Comparison of ENCODE assay signal across 16 cellular contexts in genomic region chr9:85020791-85021190, GRCh38.
A peak's percentile ranks its signal among the peaks of the same experiment; 100 is the strongest.
DNase-seq lines count a peak whose midpoint lies in the region; ATAC-seq lines count a peak whose summit lies in the region.
"Had no signal": no experiment of that assay in that cellular context is flagged by ENCODE, and none has a peak within 500 bp of the region (broad histone marks: within the 10 kb centered on the region; RNA-seq: fewer than 3 reads in every experiment).

No MANE protein-coding gene starts in this region.

- H3K4me1 Mint-ChIP-seq in T-helper 2 cell treated with Interferon-gamma antibody and Interleukin-4, amounts not matched to agents 5 μg/mL and 100 μg/mL, for 36 hours (ENCODE audit: low read depth), result no peaks in the 10 kb centered on the region
- H3K4me1 Mint-ChIP-seq: CD14-positive monocyte had no signal

- no peaks in the 10 kb centered on the region for H3K36me3 Mint-ChIP-seq in T-helper 2 cell treated with Interferon-gamma antibody and Interleukin-4, amounts not matched to agents 5 μg/mL and 100 μg/mL, for 36 hours (ENCODE audit: low read depth)
- H3K36me3 Mint-ChIP-seq: CD14-positive monocyte; CD4-positive, alpha-beta memory T cell had no signal

- H3K4me3 Mint-ChIP-seq in T-helper 2 cell treated with Interferon-gamma antibody and Interleukin-4, amounts not matched to agents 5 μg/mL and 100 μg/mL, for 36 hours, result no peak overlapping the region
- H3K4me3 Mint-ChIP-seq: CD14-positive monocyte; CD4-positive, alpha-beta memory T cell had no signal

- ATAC-seq in GM21526 (IDR thresholded peaks at IDR 0.05; ENCODE audit: low FRiP score, unreplicated experiment), result no peak
- ATAC-seq in GM18520 (IDR thresholded peaks at IDR 0.05; ENCODE audit: unreplicated experiment), result no peak
- ATAC-seq in GM18502 (IDR thresholded peaks at IDR 0.05; ENCODE audit: poor library complexity, unreplicated experiment), result no peak

- no peak overlapping the region for H3K27ac Mint-ChIP-seq in T-helper 2 cell treated with Interferon-gamma antibody and Interleukin-4, amounts not matched to agents 5 μg/mL and 100 μg/mL, for 36 hours
- H3K27ac Mint-ChIP-seq: CD14-positive monocyte; CD4-positive, alpha-beta memory T cell had no signal

- H3K27me3 Mint-ChIP-seq in T-helper 2 cell treated with Interferon-gamma antibody and Interleukin-4, amounts not matched to agents 5 μg/mL and 100 μg/mL, for 36 hours (ENCODE audit: low read depth), result no peaks in the 10 kb centered on the region
- H3K27me3 Mint-ChIP-seq: CD4-positive, alpha-beta memory T cell had no signal

- no peaks in the 10 kb centered on the region for H3K9me3 Mint-ChIP-seq in T-helper 2 cell treated with Interferon-gamma antibody and Interleukin-4, amounts not matched to agents 5 μg/mL and 100 μg/mL, for 36 hours

- peak; percentile 53 for DNase-seq in Daoy (ENCODE audit: low read depth)
- DNase-seq in M059J (ENCODE audit: low read depth), result peak; percentile 88
- DNase-seq in astrocyte of the hippocampus (ENCODE audit: low read depth, low spot score), result peak; percentile 79
- peak; percentile 17 for DNase-seq in kidney glomerular epithelial cell (lab: John Stamatoyannopoulos, UW)
- DNase-seq in T-helper 2 cell treated with Interferon-gamma antibody and Interleukin-4, amounts not matched to agents 5 μg/mL and 100 μg/mL, for 36 hours (ENCODE audit: low spot score), result no peak
- DNase-seq: 8988T; CD4-positive, alpha-beta memory T cell; DMS153; DMS79; GF-D8; GM23248; HCEC 1CT had no signal
